21 cellular contexts compared by ENCODE assay signal in the genomic region with DNA sequence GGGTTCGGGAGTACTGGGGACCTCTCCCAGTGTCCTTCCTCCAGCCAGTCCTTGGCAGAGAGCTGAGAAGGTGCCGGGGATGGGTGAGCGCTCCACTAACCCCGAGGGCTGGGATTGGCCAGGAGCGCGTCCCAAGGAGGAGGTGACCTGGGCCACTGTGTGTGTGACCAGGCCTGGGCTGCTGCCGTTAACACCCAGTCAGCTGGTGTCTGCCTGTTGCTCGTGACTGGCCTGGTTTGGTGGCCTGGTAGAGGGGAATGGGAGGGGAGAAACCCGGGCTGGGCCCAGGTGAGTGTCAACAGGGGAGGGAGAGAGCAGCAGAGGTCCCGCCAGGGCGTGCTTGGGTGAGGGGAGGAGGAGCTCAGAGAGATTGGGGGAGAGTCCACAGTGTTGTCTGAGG. TPM values are rescaled to one million over a fixed set of nuclear protein-coding genes. Genes with fewer than 3 reads are reported as not detected.
A peak's percentile ranks its signal among the peaks of the same experiment; 100 is the strongest.
DNase-seq lines count a peak whose midpoint lies in the region; ATAC-seq, FAIRE-seq and TF ChIP-seq lines count a peak whose summit lies in the region.
"Had no signal": no experiment of that assay in that cellular context is flagged by ENCODE, and none has a peak within 500 bp of the region (broad histone marks: within the 10 kb centered on the region; RNA-seq: fewer than 3 reads in every experiment).

No MANE protein-coding gene starts in this region.

- WGBS in HepG2 (ENCODE audit: low lambda C conversion rate), result 90% methylated on average over 10 of the region's 11 CpGs

- no peaks in the 10 kb centered on the region for H3K36me3 Mint-ChIP-seq in T-helper 1 cell treated with Interleukin-12 subunit alpha and Interleukin-12 subunit beta and Interleukin-4 antibody, amounts not matched to agents 30 μg/mL and 1 μg/mL, for 36 hours (ENCODE audit: low read depth)
- H3K36me3 Mint-ChIP-seq in dendritic cell treated with granulocyte-macrophage colony-stimulating factor and Interleukin-4, amounts not matched to agents 40 ng/mL and 50 ng/mL, for 4 days (ENCODE audit: low read depth), result peaks cover 45% of the 10 kb centered on the region
- peaks cover 3 to 11% of the 10 kb centered on the region in 2 donors for H3K36me3 Mint-ChIP-seq in stimulated activated naive B cell treated with anti-CD40 and anti-IgM and Interleukin-4, amounts not matched to agents 10 μg/mL and 1 μg/mL and 100 μg/mL, for 72 hours
- no peaks in the 10 kb centered on the region for H3K36me3 Mint-ChIP-seq in T-helper 17 cell (ENCODE audit: low read depth)

- ATAC-seq in HepG2, result no peak
- ATAC-seq in stimulated activated naive B cell treated with anti-CD40 and anti-IgM and Interleukin-4, amounts not matched to agents 10 μg/mL and 1 μg/mL and 100 μg/mL, for 72 hours (replicated peaks), result no peak
- ATAC-seq in T-helper 17 cell, result no peak
- ATAC-seq: pancreas had no signal

- TF ChIP-seq RAD21 in HepG2 (CRISPR knock-in tag; IDR thresholded peaks at IDR 0.05), result no peak

- no peaks in the 10 kb centered on the region for H3K36me3 ChIP-seq in HepG2 (replicated peaks in 1 of 2; ENCODE audit: control insufficient read depth in 1 of 2, insufficient read depth in 2 of 2, low read length in 2 of 2)
- H3K36me3 ChIP-seq: HAP-1, pancreas had no signal

- no peaks in the 10 kb centered on the region for H3K4me1 ChIP-seq in HepG2 (ENCODE audit: insufficient read depth, low read length)
- H3K4me1 ChIP-seq: HAP-1, pancreas had no signal

- no peak overlapping the region for H3K27ac ChIP-seq in HepG2 (ENCODE audit: extremely low read length, insufficient read depth, low read length)
- H3K27ac ChIP-seq: 22Rv1, pancreas, RWPE1 had no signal

- H3K4me1 Mint-ChIP-seq in T-helper 1 cell treated with Interleukin-12 subunit alpha and Interleukin-12 subunit beta and Interleukin-4 antibody, amounts not matched to agents 30 μg/mL and 1 μg/mL, for 36 hours (ENCODE audit: low read depth), result peaks cover 31% of the 10 kb centered on the region
- peaks cover 100% of the 10 kb centered on the region for H3K4me1 Mint-ChIP-seq in dendritic cell treated with granulocyte-macrophage colony-stimulating factor and Interleukin-4, amounts not matched to agents 40 ng/mL and 50 ng/mL, for 4 days (ENCODE audit: low read depth)
- peaks cover 67 to 90% of the 10 kb centered on the region in 2 donors for H3K4me1 Mint-ChIP-seq in stimulated activated naive B cell treated with anti-CD40 and anti-IgM and Interleukin-4, amounts not matched to agents 10 μg/mL and 1 μg/mL and 100 μg/mL, for 72 hours
- H3K4me1 Mint-ChIP-seq in T-helper 17 cell, result peaks cover 26% of the 10 kb centered on the region

- no peak for TF ChIP-seq POLR2A in HepG2 (IDR thresholded peaks at IDR 0.05; ENCODE audit: insufficient read depth in 1 of 2, low read depth in 2 of 2, low read length in 2 of 2)

- no peaks in the 10 kb centered on the region for H3K27me3 Mint-ChIP-seq in T-helper 1 cell treated with Interleukin-12 subunit alpha and Interleukin-12 subunit beta and Interleukin-4 antibody, amounts not matched to agents 30 μg/mL and 1 μg/mL, for 36 hours (ENCODE audit: low read depth)
- no peaks in the 10 kb centered on the region for H3K27me3 Mint-ChIP-seq in dendritic cell treated with granulocyte-macrophage colony-stimulating factor and Interleukin-4, amounts not matched to agents 40 ng/mL and 50 ng/mL, for 4 days
- H3K27me3 Mint-ChIP-seq in stimulated activated naive B cell treated with anti-CD40 and anti-IgM and Interleukin-4, amounts not matched to agents 10 μg/mL and 1 μg/mL and 100 μg/mL, for 72 hours, result no peaks in the 10 kb centered on the region
- no peaks in the 10 kb centered on the region for H3K27me3 Mint-ChIP-seq in T-helper 17 cell
- H3K27me3 Mint-ChIP-seq: central memory CD8-positive, alpha-beta T cell had no signal

- no peak for FAIRE-seq in HepG2 (lab: Jason Lieb, UNC)
- FAIRE-seq: pancreas, small intestine had no signal

- in situ Hi-C loops in HepG2 (cut with HindIII; ENCODE audit: extremely low pct_ligation_motif_present, low pct_unique_long_range_greater_than_20kb), result no loop called here

- no peaks in the 10 kb centered on the region for H3K79me2 ChIP-seq in HepG2 (ENCODE audit: insufficient read depth, low read length)

- no peak for TF ChIP-seq CTCF in HepG2 (CRISPR knock-in tag; IDR thresholded peaks at IDR 0.05)

- H3K4me3 Mint-ChIP-seq in T-helper 1 cell treated with Interleukin-12 subunit alpha and Interleukin-12 subunit beta and Interleukin-4 antibody, amounts not matched to agents 30 μg/mL and 1 μg/mL, for 36 hours, result no peak overlapping the region
- peak overlapping the region; percentile 48 for H3K4me3 Mint-ChIP-seq in dendritic cell treated with granulocyte-macrophage colony-stimulating factor and Interleukin-4, amounts not matched to agents 40 ng/mL and 50 ng/mL, for 4 days
- peak overlapping the region in 1 of 2 donors; percentile 37 for H3K4me3 Mint-ChIP-seq in stimulated activated naive B cell treated with anti-CD40 and anti-IgM and Interleukin-4, amounts not matched to agents 10 μg/mL and 1 μg/mL and 100 μg/mL, for 72 hours
- no peak overlapping the region for H3K4me3 Mint-ChIP-seq in T-helper 17 cell
- H3K4me3 Mint-ChIP-seq: central memory CD8-positive, alpha-beta T cell had no signal

- no peak overlapping the region for H2AFZ ChIP-seq in HepG2 (ENCODE audit: low read length)

- 0 out of 2 replicates have a peak, but pooled peaks cover 2% of the 10 kb centered on the region for H4K20me1 ChIP-seq in HepG2 (ENCODE audit: insufficient read depth, low read length)

- no peak overlapping the region for H3K9ac ChIP-seq in HepG2 (ENCODE audit: insufficient read depth, low read depth, low read length)

- intact Hi-C loops in dendritic cell treated with granulocyte-macrophage colony-stimulating factor and Interleukin-4, amounts not matched to agents 40 ng/mL and 50 ng/mL, for 4 days (cut with micrococcal nuclease), result no loop called here
- intact Hi-C loops in HepG2 (cut with micrococcal nuclease; ENCODE audit: unreplicated experiment), result no loop called here

- CTCF ChIA-PET in HepG2 (lab: Yijun Ruan, JAX; ENCODE audit: low intra/inter-chr PET ratio, low total read pairs), result no interaction called here

- no peaks in the 10 kb centered on the region for H3K9me3 Mint-ChIP-seq in T-helper 1 cell treated with Interleukin-12 subunit alpha and Interleukin-12 subunit beta and Interleukin-4 antibody, amounts not matched to agents 30 μg/mL and 1 μg/mL, for 36 hours
- H3K9me3 Mint-ChIP-seq in dendritic cell treated with granulocyte-macrophage colony-stimulating factor and Interleukin-4, amounts not matched to agents 40 ng/mL and 50 ng/mL, for 4 days, result no peaks in the 10 kb centered on the region
- H3K9me3 Mint-ChIP-seq in stimulated activated naive B cell treated with anti-CD40 and anti-IgM and Interleukin-4, amounts not matched to agents 10 μg/mL and 1 μg/mL and 100 μg/mL, for 72 hours, result no peaks in the 10 kb centered on the region
- H3K9me3 Mint-ChIP-seq: activated T-helper 2 cell treated with anti-CD3 and anti-CD28 coated beads, Interferon-gamma antibody, Interleukin-2, Interleukin-4, amounts not matched to agents 10 μg/mL and 5 μg/mL and 100 μg/mL, durations not matched to agents 14 hours and 24 hours and 36 hours; central memory CD8-positive, alpha-beta T cell had no signal

- TF ChIP-seq EP300 in HepG2 (IDR thresholded peaks at IDR 0.05; ENCODE audit: low read depth in 2 of 2, low read length in 2 of 2) (no peak), HepG2 (CRISPR knock-in tag; IDR thresholded peaks at IDR 0.05; ENCODE audit: borderline replicate concordance) (no peak)

- no peak overlapping the region for H3K4me2 ChIP-seq in HepG2 (ENCODE audit: low read depth, low read length)

- H3K4me3 ChIP-seq in HepG2 (replicated peaks in 1 of 3; ENCODE audit: insufficient read depth in 1 of 3, low read depth in 2 of 3, low read length in 3 of 3), result no peak overlapping the region
- H3K4me3 ChIP-seq: HAP-1, pancreas had no signal

- no peaks in the 10 kb centered on the region for H3K27me3 ChIP-seq in HepG2 (ENCODE audit: control insufficient read depth in 1 of 2, insufficient read depth in 2 of 2, low read length in 2 of 2)
- H3K27me3 ChIP-seq: pancreas had no signal

- H3K27ac Mint-ChIP-seq in T-helper 1 cell treated with Interleukin-12 subunit alpha and Interleukin-12 subunit beta and Interleukin-4 antibody, amounts not matched to agents 30 μg/mL and 1 μg/mL, for 36 hours, result peak overlapping the region; percentile 49
- peak overlapping the region; percentile 90 for H3K27ac Mint-ChIP-seq in dendritic cell treated with granulocyte-macrophage colony-stimulating factor and Interleukin-4, amounts not matched to agents 40 ng/mL and 50 ng/mL, for 4 days
- H3K27ac Mint-ChIP-seq in stimulated activated naive B cell treated with anti-CD40 and anti-IgM and Interleukin-4, amounts not matched to agents 10 μg/mL and 1 μg/mL and 100 μg/mL, for 72 hours, result peak overlapping the region; percentile 89
- H3K27ac Mint-ChIP-seq in T-helper 17 cell, result no peak overlapping the region

- POLR2A ChIA-PET in HepG2 (lab: Yijun Ruan, JAX), result interaction anchor here (1.1 kb wide), 1 partner anchor 23 kb away, joined by 3 read pairs; no protein-coding TSS in a partner anchor

- H3K9me3 ChIP-seq in HepG2 (ENCODE audit: low read length) (no peaks in the 10 kb centered on the region), T-helper 17 cell (ENCODE audit: control insufficient read depth, low read length, poor library complexity, severe bottlenecking) (no peaks in the 10 kb centered on the region)
- H3K9me3 ChIP-seq: HAP-1, pancreas had no signal

- DNase-seq in T-helper 1 cell (no peak), HepG2 (ENCODE audit: low spot score) (no peak), NCI-H2227 treated with DMSO at 0.1 percent for 48 hours (lab: John Stamatoyannopoulos, UW) (no peak), NCI-H2107 treated with DMSO at 0.1 percent for 48 hours (lab: John Stamatoyannopoulos, UW; ENCODE audit: unreplicated experiment) (no peak), T-helper 17 cell (no peak)
- DNase-seq in stimulated activated naive B cell treated with anti-CD40 and anti-IgM and Interleukin-4, amounts not matched to agents 10 μg/mL and 1 μg/mL and 100 μg/mL, for 72 hours, result no peak
- DNase-seq: amniotic stem cell; C1 segment of cervical spinal cord; effector CD8-positive, alpha-beta T cell; NCI-H1436; NCI-H226; small intestine; trophoblast cell had no signal

- BruUV-seq in HepG2 (replicated peaks; lab: Mats Ljungman, UMichigan), result no TSS peak

RNA-seq across cellular contexts. Expression of a gene that starts 29.9 kb away (rescaled TPM):
- 12.9 and 15.7 TPM in 2 replicates for total RNA-seq in HepG2 (2016; rRNA removed; fragmentation: Illumina TruSeq; extraction: Trizol)
- total RNA-seq in HepG2 (2016; cell fraction: cytosol; rRNA removed; fragmentation: Illumina TruSeq; extraction: Trizol; ENCODE audit: low read depth), result 14.1 and 16.3 TPM in 2 replicates
- total RNA-seq in HepG2 (2016; cell fraction: insoluble cytoplasmic fraction; rRNA removed; fragmentation: Illumina TruSeq; extraction: Trizol), result 6.4 and 16.5 TPM in 2 replicates
- 12.4 and 12.8 TPM in 2 replicates for total RNA-seq in HepG2 (2016; cell fraction: membrane; rRNA removed; fragmentation: Illumina TruSeq; extraction: Trizol)
- 23.1 and 33.6 TPM in 2 replicates for total RNA-seq in HepG2 (2016; cell fraction: nucleus; rRNA removed; fragmentation: Illumina TruSeq; extraction: Trizol)
- polyA plus RNA-seq in HepG2 (2011; rRNA removed), result 15.2 and 16.8 TPM in 2 replicates
- polyA plus RNA-seq in HepG2 (2011; cell fraction: cytosol; rRNA removed), result 9.6 and 13.3 TPM in 2 replicates
- polyA plus RNA-seq in HepG2 (2011; cell fraction: nucleus; rRNA removed), result 31.6 and 32.7 TPM in 2 replicates
- 11.1 and 12.7 TPM in 2 replicates for polyA plus RNA-seq in HepG2 (2012)
- 2.2 and 2.8 TPM in 2 replicates for polyA plus RNA-seq in HepG2 (2016; cell fraction: cytosol; fragmentation: Illumina TruSeq; extraction: Trizol; ENCODE audit: low read depth)
- polyA plus RNA-seq in HepG2 (2016; cell fraction: insoluble cytoplasmic fraction; fragmentation: Illumina TruSeq; extraction: Trizol; ENCODE audit: low read depth), result 5.3 and 6.3 TPM in 2 replicates
- polyA plus RNA-seq in HepG2 (2016; cell fraction: membrane; fragmentation: Illumina TruSeq; extraction: Trizol; ENCODE audit: low read depth), result 4.4 and 6.1 TPM in 2 replicates
- polyA plus RNA-seq in HepG2 (2016; cell fraction: nucleus; fragmentation: Illumina TruSeq; extraction: Trizol; ENCODE audit: insufficient read depth, low read depth), result 20.4 and 22.4 TPM in 2 replicates
- polyA minus RNA-seq in HepG2 (2011; rRNA and poly(A)+ RNA removed; ENCODE audit: low replicate concordance), result 27.9 and 38.7 TPM in 2 replicates
- polyA minus RNA-seq in HepG2 (2011; cell fraction: cytosol; rRNA and poly(A)+ RNA removed), result 10.0 and 13.9 TPM in 2 replicates
- 18.5 and 30.2 TPM in 2 replicates for polyA minus RNA-seq in HepG2 (2011; cell fraction: nucleus; rRNA and poly(A)+ RNA removed)
- total RNA-seq in T-helper 17 cell, result 10 to 100 TPM; 14.2 to 14.5 TPM

RNA-seq across cellular contexts. Expression of a gene that starts 52.9 kb away (rescaled TPM):
- total RNA-seq in HepG2 (2016; rRNA removed; fragmentation: Illumina TruSeq; extraction: Trizol) (1.5 and 1.8 TPM in 2 replicates), T-helper 17 cell (1 to 10 TPM; 3.0 to 6.0 TPM)
- 0.53 and 0.71 TPM in 2 replicates for total RNA-seq in HepG2 (2016; cell fraction: cytosol; rRNA removed; fragmentation: Illumina TruSeq; extraction: Trizol; ENCODE audit: low read depth)
- 1.1 and 1.6 TPM in 2 replicates for total RNA-seq in HepG2 (2016; cell fraction: insoluble cytoplasmic fraction; rRNA removed; fragmentation: Illumina TruSeq; extraction: Trizol)
- 0.62 and 0.71 TPM in 2 replicates for total RNA-seq in HepG2 (2016; cell fraction: membrane; rRNA removed; fragmentation: Illumina TruSeq; extraction: Trizol)
- 2.1 and 2.2 TPM in 2 replicates for total RNA-seq in HepG2 (2016; cell fraction: nucleus; rRNA removed; fragmentation: Illumina TruSeq; extraction: Trizol)
- polyA plus RNA-seq in HepG2 (2011; rRNA removed), result 0.78 and 0.84 TPM in 2 replicates
- polyA plus RNA-seq in HepG2 (2011; cell fraction: cytosol; rRNA removed), result 0.49 and 0.62 TPM in 2 replicates
- polyA plus RNA-seq in HepG2 (2011; cell fraction: nucleus; rRNA removed), result 2.1 and 3.6 TPM in 2 replicates
- 0.75 and 0.95 TPM in 2 replicates for polyA plus RNA-seq in HepG2 (2012)
- polyA plus RNA-seq in HepG2 (2016; cell fraction: cytosol; fragmentation: Illumina TruSeq; extraction: Trizol; ENCODE audit: low read depth), result 0.17 and 0.26 TPM in 2 replicates
- 0.76 and 1.3 TPM in 2 replicates for polyA plus RNA-seq in HepG2 (2016; cell fraction: insoluble cytoplasmic fraction; fragmentation: Illumina TruSeq; extraction: Trizol; ENCODE audit: low read depth)
- polyA plus RNA-seq in HepG2 (2016; cell fraction: membrane; fragmentation: Illumina TruSeq; extraction: Trizol; ENCODE audit: low read depth), result 0.38 and 0.70 TPM in 2 replicates
- polyA plus RNA-seq in HepG2 (2016; cell fraction: nucleus; fragmentation: Illumina TruSeq; extraction: Trizol; ENCODE audit: insufficient read depth, low read depth), result 4.1 and 5.1 TPM in 2 replicates
- polyA minus RNA-seq in HepG2 (2011; rRNA and poly(A)+ RNA removed; ENCODE audit: low replicate concordance), result 4.5 and 19.4 TPM in 2 replicates
- polyA minus RNA-seq in HepG2 (2011; cell fraction: cytosol; rRNA and poly(A)+ RNA removed), result 0.30 and 1.1 TPM in 2 replicates
- polyA minus RNA-seq in HepG2 (2011; cell fraction: nucleus; rRNA and poly(A)+ RNA removed), result 2.0 and 3.5 TPM in 2 replicates
